In the genomic region with DNA sequence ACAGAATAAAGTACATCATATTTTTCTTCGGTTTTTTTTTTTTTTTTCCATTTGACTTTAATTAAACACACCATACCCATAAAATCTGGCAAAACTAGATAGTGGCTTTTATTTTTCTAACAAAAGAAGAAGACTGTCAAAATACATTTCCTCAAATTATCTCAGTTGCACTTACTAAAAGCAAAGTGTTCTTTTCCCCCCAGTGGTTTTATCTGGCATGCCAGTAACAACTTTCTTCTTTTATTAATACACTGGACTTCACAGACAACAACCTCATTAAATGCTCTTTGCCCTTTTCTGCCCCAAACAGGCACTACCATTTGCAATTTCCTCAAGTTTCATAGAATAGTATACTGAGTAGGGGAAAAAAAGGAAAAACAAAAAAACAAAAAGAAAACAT, we compare ENCODE assay signal across 22 cellular contexts.
DNase-seq lines count a peak whose midpoint lies in the region; ATAC-seq, FAIRE-seq and TF ChIP-seq lines count a peak whose summit lies in the region.
"Had no signal": no experiment of that assay in that cellular context is flagged by ENCODE, and none has a peak within 500 bp of the region (broad histone marks: within the 10 kb centered on the region; RNA-seq: fewer than 3 reads in every experiment).

No MANE protein-coding gene starts in this region.

- in situ Hi-C loops in K562 (cut with MboI) = no loop called here

- WGBS in K562 (ENCODE audit: insufficient coverage, low coverage, missing lambda C conversion rate) = 0% methylated on average over 1 of the region's 1 CpG
- WGBS in body of pancreas, 2 donors = 71 to 85% methylated on average over 1 of the region's 1 CpG

- ATAC-seq in K562 = no peak
- no peak for ATAC-seq in natural killer cell treated with Interleukin-12 subunit alpha and Interleukin-12 subunit beta and Interleukin-15 and Interleukin-18, amount 100 ng/mL, for 72 hours
- ATAC-seq in body of pancreas = no peak
- ATAC-seq in left lobe of liver = no peak
- ATAC-seq: PC-3 had no signal

- TF ChIP-seq EP300 in K562 (IDR thresholded peaks at IDR 0.05; ENCODE audit: low read length) = no peak

- intact Hi-C loops in K562 (cut with micrococcal nuclease) (no loop called here), body of pancreas (cut with DNase I) (no loop called here)
- intact Hi-C loops in activated T-helper 1 cell treated with anti-CD3 and anti-CD28 coated beads, Interleukin-12 subunit alpha, Interleukin-12 subunit beta, Interleukin-2, Interleukin-4 antibody, amounts not matched to agents 30 ng/mL and 10 ng/mL and 1 ng/mL, durations not matched to agents 14 hours and 24 hours and 36 hours (cut with micrococcal nuclease) = no loop called here

- H3K27ac Mint-ChIP-seq in neural progenitor cell = no peak overlapping the region
- no peak overlapping the region for H3K27ac Mint-ChIP-seq in natural killer cell treated with Interleukin-12 subunit alpha and Interleukin-12 subunit beta and Interleukin-15 and Interleukin-18, amount 100 ng/mL, for 72 hours
- no peak overlapping the region for H3K27ac Mint-ChIP-seq in activated T-helper 1 cell treated with anti-CD3 and anti-CD28 coated beads, Interleukin-12 subunit alpha, Interleukin-12 subunit beta, Interleukin-2, Interleukin-4 antibody, amounts not matched to agents 30 ng/mL and 10 ng/mL and 1 ng/mL, durations not matched to agents 14 hours and 24 hours and 36 hours
- H3K27ac Mint-ChIP-seq: CD4-positive, alpha-beta memory T cell had no signal

- POLR2A ChIA-PET in K562 (lab: Yijun Ruan, JAX) = no interaction called here

- H3K4me3 Mint-ChIP-seq in neural progenitor cell = no peak overlapping the region
- no peak overlapping the region for H3K4me3 Mint-ChIP-seq in natural killer cell treated with Interleukin-12 subunit alpha and Interleukin-12 subunit beta and Interleukin-15 and Interleukin-18, amount 100 ng/mL, for 72 hours
- no peak overlapping the region for H3K4me3 Mint-ChIP-seq in activated T-helper 1 cell treated with anti-CD3 and anti-CD28 coated beads, Interleukin-12 subunit alpha, Interleukin-12 subunit beta, Interleukin-2, Interleukin-4 antibody, amounts not matched to agents 30 ng/mL and 10 ng/mL and 1 ng/mL, durations not matched to agents 14 hours and 24 hours and 36 hours
- H3K4me3 Mint-ChIP-seq: CD4-positive, alpha-beta memory T cell had no signal

- no peaks in the 10 kb centered on the region for H3K9me3 Mint-ChIP-seq in neural progenitor cell
- peaks cover 8% of the 10 kb centered on the region for H3K9me3 Mint-ChIP-seq in natural killer cell treated with Interleukin-12 subunit alpha and Interleukin-12 subunit beta and Interleukin-15 and Interleukin-18, amount 100 ng/mL, for 72 hours
- H3K9me3 Mint-ChIP-seq in activated T-helper 1 cell treated with anti-CD3 and anti-CD28 coated beads, Interleukin-12 subunit alpha, Interleukin-12 subunit beta, Interleukin-2, Interleukin-4 antibody, amounts not matched to agents 30 ng/mL and 10 ng/mL and 1 ng/mL, durations not matched to agents 14 hours and 24 hours and 36 hours = no peaks in the 10 kb centered on the region

- H4K20me1 ChIP-seq in K562 (replicated peaks; ENCODE audit: control insufficient read depth, insufficient read depth, low read length) (no peaks in the 10 kb centered on the region), neural progenitor cell (ENCODE audit: low read depth) (no peaks in the 10 kb centered on the region)
- H4K20me1 ChIP-seq: BLaER1 had no signal

- no peaks in the 10 kb centered on the region for H3K4me1 Mint-ChIP-seq in neural progenitor cell
- H3K4me1 Mint-ChIP-seq in natural killer cell treated with Interleukin-12 subunit alpha and Interleukin-12 subunit beta and Interleukin-15 and Interleukin-18, amount 100 ng/mL, for 72 hours (ENCODE audit: low read depth in 2 of 2) = no peaks in the 10 kb centered on the region
- no peaks in the 10 kb centered on the region for H3K4me1 Mint-ChIP-seq in activated T-helper 1 cell treated with anti-CD3 and anti-CD28 coated beads, Interleukin-12 subunit alpha, Interleukin-12 subunit beta, Interleukin-2, Interleukin-4 antibody, amounts not matched to agents 30 ng/mL and 10 ng/mL and 1 ng/mL, durations not matched to agents 14 hours and 24 hours and 36 hours (ENCODE audit: low read depth)
- H3K4me1 Mint-ChIP-seq: CD4-positive, alpha-beta memory T cell had no signal

- no peaks in the 10 kb centered on the region for H3K27me3 Mint-ChIP-seq in neural progenitor cell (ENCODE audit: insufficient read depth, low read depth)
- no peaks in the 10 kb centered on the region for H3K27me3 Mint-ChIP-seq in natural killer cell treated with Interleukin-12 subunit alpha and Interleukin-12 subunit beta and Interleukin-15 and Interleukin-18, amount 100 ng/mL, for 72 hours
- no peaks in the 10 kb centered on the region for H3K27me3 Mint-ChIP-seq in activated T-helper 1 cell treated with anti-CD3 and anti-CD28 coated beads, Interleukin-12 subunit alpha, Interleukin-12 subunit beta, Interleukin-2, Interleukin-4 antibody, amounts not matched to agents 30 ng/mL and 10 ng/mL and 1 ng/mL, durations not matched to agents 14 hours and 24 hours and 36 hours (ENCODE audit: insufficient read depth)
- H3K27me3 Mint-ChIP-seq: CD4-positive, alpha-beta memory T cell had no signal

- BruUV-seq in K562 (replicated peaks; lab: Mats Ljungman, UMichigan) = no TSS peak

- no peaks in the 10 kb centered on the region for H3F3A ChIP-seq in neural progenitor cell (ENCODE audit: low read depth)

- TF ChIP-seq CTCF in K562 (IDR thresholded peaks at IDR 0.05 in 2 of 3, conservative IDR thresholded peaks at IDR 0.05 in 1 of 3; ENCODE audit: insufficient read depth in 2 of 3, low read depth in 1 of 3, low read length in 3 of 3) (no peak), neural progenitor cell (IDR thresholded peaks at IDR 0.05) (no peak), body of pancreas (IDR thresholded peaks at IDR 0.05) (no peak)

- H3K79me2 ChIP-seq in K562 (ENCODE audit: control insufficient read depth, insufficient read depth, low read length) (no peaks in the 10 kb centered on the region), neural progenitor cell (ENCODE audit: low read depth) (no peaks in the 10 kb centered on the region)

- H3K4me1 ChIP-seq in K562 (replicated peaks in 1 of 2; ENCODE audit: control insufficient read depth in 2 of 2, insufficient read depth in 2 of 2, low read length in 2 of 2) (no peaks in the 10 kb centered on the region), neural progenitor cell (no peaks in the 10 kb centered on the region), body of pancreas (no peaks in the 10 kb centered on the region)
- H3K4me1 ChIP-seq: BLaER1 had no signal

- H2AFZ ChIP-seq in K562 (ENCODE audit: low read depth, low read length) (0 out of 2 replicates have a peak overlapping the region, but pooled peaks have one; percentile 39), neural progenitor cell (replicated peaks) (peak overlapping the region; percentile 61)

- H3K9me3 ChIP-seq in K562 (replicated peaks; ENCODE audit: control insufficient read depth, insufficient read depth, low read depth, low read length) (no peaks in the 10 kb centered on the region), neural progenitor cell (ENCODE audit: low read depth) (no peaks in the 10 kb centered on the region), body of pancreas (no peaks in the 10 kb centered on the region)
- H3K9me3 ChIP-seq: BLaER1 had no signal

- CTCF ChIA-PET in K562 (lab: Yijun Ruan, JAX; ENCODE audit: low intra/inter-chr PET ratio) = no interaction called here

- peak; percentile 15 for DNase-seq in DMS 273 (lab: John Stamatoyannopoulos, UW; ENCODE audit: unreplicated experiment)
- no peak for DNase-seq in DMS 273 treated with DMSO at 0.1 percent for 48 hours (lab: John Stamatoyannopoulos, UW)
- DNase-seq in K562 (ENCODE audit: extremely low read depth in 1 of 4, low spot score in 3 of 4) = no peak
- no peak for DNase-seq in neural progenitor cell (ENCODE audit: low spot score)
- no peak for DNase-seq in natural killer cell treated with Interleukin-12 subunit alpha and Interleukin-12 subunit beta and Interleukin-15 and Interleukin-18, amount 100 ng/mL, for 72 hours (ENCODE audit: low spot score)
- DNase-seq in activated T-helper 1 cell treated with anti-CD3 and anti-CD28 coated beads, Interleukin-12 subunit alpha, Interleukin-12 subunit beta, Interleukin-2, Interleukin-4 antibody, amounts not matched to agents 30 ng/mL and 10 ng/mL and 1 ng/mL, durations not matched to agents 14 hours and 24 hours and 36 hours (ENCODE audit: low spot score) = no peak
- no peak for DNase-seq in body of pancreas
- no peak for DNase-seq in left lobe of liver (ENCODE audit: low spot score)
- DNase-seq: ACHN; CD4-positive, alpha-beta memory T cell; IMR-90; NCI-H1105; NCI-H1694; NCI-H2081; NCI-H2171 treated with DMSO at 0.1 percent for 48 hours; NCI-H526; PC-3; RPMI8226; SHP77 had no signal

- no peaks in the 10 kb centered on the region for H3K9me1 ChIP-seq in K562 (ENCODE audit: control insufficient read depth, insufficient read depth, low read length)

- no peak overlapping the region for H3K4me3 ChIP-seq in K562
- H3K4me3 ChIP-seq in neural progenitor cell = no peak overlapping the region
- no peak overlapping the region for H3K4me3 ChIP-seq in body of pancreas
- H3K4me3 ChIP-seq: BLaER1 had no signal

- TF ChIP-seq POLR2A in K562 (conservative IDR thresholded peaks at IDR 0.05) (no peak), body of pancreas (IDR thresholded peaks at IDR 0.05) (no peak)

- no peak overlapping the region for H3K4me2 ChIP-seq in K562 (ENCODE audit: insufficient read depth, low read length)
- no peak overlapping the region for H3K4me2 ChIP-seq in neural progenitor cell
- H3K4me2 ChIP-seq: BLaER1 had no signal

- H3K36me3 ChIP-seq in K562 (ENCODE audit: control insufficient read depth, insufficient read depth, low read length) (no peaks in the 10 kb centered on the region), neural progenitor cell (no peaks in the 10 kb centered on the region), body of pancreas (replicated peaks in 1 of 2; ENCODE audit: insufficient read depth in 1 of 2, low read depth in 2 of 2) (no peaks in the 10 kb centered on the region)
- H3K36me3 ChIP-seq: BLaER1 had no signal

- no peak for TF ChIP-seq RAD21 in K562 (CRISPR knock-in tag; conservative IDR thresholded peaks at IDR 0.05 in 1 of 2, IDR thresholded peaks at IDR 0.05 in 1 of 2)

- H3K27ac ChIP-seq in K562 (ENCODE audit: extremely low read depth, low read depth, low read length) (no peak overlapping the region), neural progenitor cell (no peak overlapping the region), body of pancreas (no peak overlapping the region)
- H3K27ac ChIP-seq: 22Rv1, BLaER1 had no signal

- H3K36me3 Mint-ChIP-seq in neural progenitor cell = no peaks in the 10 kb centered on the region
- H3K36me3 Mint-ChIP-seq in natural killer cell treated with Interleukin-12 subunit alpha and Interleukin-12 subunit beta and Interleukin-15 and Interleukin-18, amount 100 ng/mL, for 72 hours = no peaks in the 10 kb centered on the region
- no peaks in the 10 kb centered on the region for H3K36me3 Mint-ChIP-seq in activated T-helper 1 cell treated with anti-CD3 and anti-CD28 coated beads, Interleukin-12 subunit alpha, Interleukin-12 subunit beta, Interleukin-2, Interleukin-4 antibody, amounts not matched to agents 30 ng/mL and 10 ng/mL and 1 ng/mL, durations not matched to agents 14 hours and 24 hours and 36 hours (ENCODE audit: low read depth)
- H3K36me3 Mint-ChIP-seq: CD4-positive, alpha-beta memory T cell had no signal

- no peak for FAIRE-seq in K562 (lab: Jason Lieb, UNC)
- FAIRE-seq: G401.6 had no signal

- H3K27me3 ChIP-seq in K562 (ENCODE audit: control insufficient read depth in 2 of 2, insufficient read depth in 2 of 2, low read length in 2 of 2) = no peaks in the 10 kb centered on the region
- no peaks in the 10 kb centered on the region for H3K27me3 ChIP-seq in neural progenitor cell
- H3K27me3 ChIP-seq in body of pancreas = no peaks in the 10 kb centered on the region
- H3K27me3 ChIP-seq: BLaER1 had no signal

- no peak overlapping the region for H3K9ac ChIP-seq in K562 (ENCODE audit: insufficient read depth in 1 of 2, low read depth in 2 of 2, low read length in 2 of 2)
- no peak overlapping the region for H3K9ac ChIP-seq in neural progenitor cell
- H3K9ac ChIP-seq: BLaER1 had no signal
